24 cellular contexts compared by ENCODE assay signal in the genomic region with DNA sequence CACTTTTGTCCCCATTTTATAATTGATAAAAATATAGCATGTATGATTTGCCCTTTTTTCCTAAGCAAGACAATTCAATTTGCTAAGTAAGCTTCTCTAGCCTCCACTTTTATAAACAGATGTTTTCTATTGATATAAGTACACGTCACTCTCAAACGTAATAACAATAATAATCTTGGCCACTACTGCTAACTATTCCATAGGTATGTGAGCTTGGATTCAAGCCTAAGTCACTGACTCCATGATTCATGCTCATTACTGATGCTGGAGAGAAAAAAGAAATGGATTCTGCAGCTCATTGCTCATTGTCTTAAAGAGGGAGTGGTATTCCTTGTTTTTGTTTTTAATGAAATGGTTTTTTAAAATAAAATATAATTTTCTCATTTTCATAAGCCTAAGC.
DNase-seq lines count a peak whose midpoint lies in the region; ATAC-seq and TF ChIP-seq lines count a peak whose summit lies in the region.
"Had no signal": no experiment of that assay in that cellular context is flagged by ENCODE, and none has a peak within 500 bp of the region (broad histone marks: within the 10 kb centered on the region; RNA-seq: fewer than 3 reads in every experiment).

No MANE protein-coding gene starts in this region.

- no peak overlapping the region for H3K27ac ChIP-seq in IMR-90 (ENCODE audit: insufficient read depth, low read length)
- H3K27ac ChIP-seq: gastroesophageal sphincter, left ventricle myocardium inferior, neutrophil, spleen, uterus, VCaP had no signal

- no peak overlapping the region for H2AK9ac ChIP-seq in IMR-90 (replicated peaks; ENCODE audit: low read depth, low read length, poor library complexity)

- TF ChIP-seq CTCF in IMR-90 (conservative IDR thresholded peaks at IDR 0.05; ENCODE audit: low read depth, low read length), result no peak
- TF ChIP-seq CTCF in epithelial cell of esophagus (IDR thresholded peaks at IDR 0.05; ENCODE audit: insufficient read depth, low read depth, low read length, missing control alignments), result no peak

- peaks cover 5% of the 10 kb centered on the region; the same call in 1 of the 2 replicates for H3K9me3 ChIP-seq in IMR-90 (ENCODE audit: control insufficient read depth, insufficient read depth, low read length)
- H3K9me3 ChIP-seq: gastroesophageal sphincter, left ventricle myocardium inferior, neutrophil, uterus had no signal

- H3K27me3 ChIP-seq in IMR-90 (ENCODE audit: control insufficient read depth, insufficient read depth, low read length), result no peaks in the 10 kb centered on the region
- H3K27me3 ChIP-seq: gastroesophageal sphincter, neutrophil, spleen, uterus had no signal

- H3K4me1 ChIP-seq in IMR-90 (ENCODE audit: control insufficient read depth, insufficient read depth, low read length), result no peaks in the 10 kb centered on the region; the same call in 1 of the 2 replicates
- H3K4me1 ChIP-seq: gastroesophageal sphincter, left ventricle myocardium inferior, spleen, uterus had no signal

- no peak for TF ChIP-seq POLR2A in IMR-90 (IDR thresholded peaks at IDR 0.05; ENCODE audit: low read depth, low read length)

- H3K4me3 ChIP-seq in IMR-90 (ENCODE audit: insufficient read depth, low read depth, low read length) (no peak overlapping the region), epithelial cell of esophagus (ENCODE audit: low read length) (no peak overlapping the region)
- H3K4me3 ChIP-seq: gastroesophageal sphincter, left ventricle myocardium inferior, spleen, uterus had no signal

- no peaks in the 10 kb centered on the region for H3K36me3 Mint-ChIP-seq in T-cell
- H3K36me3 Mint-ChIP-seq: CD8-positive, alpha-beta memory T cell had no signal

- H3K23ac ChIP-seq in IMR-90 (ENCODE audit: low read depth, low read length), result no peak overlapping the region

- no peak overlapping the region for H3K4me3 Mint-ChIP-seq in T-cell
- H3K4me3 Mint-ChIP-seq: CD8-positive, alpha-beta memory T cell; T-helper 17 cell had no signal

- no CpG with 5 or more reads among the region's 2 CpGs for WGBS in IMR-90 (ENCODE audit: extremely low coverage in 2 of 2, insufficient read length in 1 of 2), 2 experiments

- dilution Hi-C loops in IMR-90 (cut with HindIII; ENCODE audit: low sequenced_read_pairs, unreplicated experiment), result no loop called here

- in situ Hi-C loops in IMR-90 (cut with MboI; ENCODE audit: low sequenced_read_pairs), result no loop called here

- intact Hi-C loops in IMR-90 (cut with micrococcal nuclease), result loop anchor here (10.0 kb wide), 1 partner anchor 1797 kb away; a partner anchor contains a TSS

- no peak overlapping the region for H2BK120ac ChIP-seq in IMR-90 (ENCODE audit: low read depth, low read length)

- no peak overlapping the region for H3K4me2 ChIP-seq in IMR-90 (ENCODE audit: low read depth, low read length)

- no peaks in the 10 kb centered on the region for H4K20me1 ChIP-seq in IMR-90 (ENCODE audit: insufficient read depth, low read length)

- H3K9ac ChIP-seq in IMR-90 (ENCODE audit: low read depth, low read length), result no peak overlapping the region

- no peaks in the 10 kb centered on the region for H3K9me1 ChIP-seq in IMR-90 (ENCODE audit: insufficient read depth, low read length)

- H4K5ac ChIP-seq in IMR-90 (ENCODE audit: low read depth, low read length), result no peak overlapping the region

- H3K18ac ChIP-seq in IMR-90 (ENCODE audit: low read depth, low read length), result no peak overlapping the region

- BruUV-seq in IMR-90 (replicated peaks; lab: Mats Ljungman, UMichigan), result no TSS peak

- H2AFZ ChIP-seq in IMR-90 (replicated peaks; ENCODE audit: low read length, poor library complexity), result no peak overlapping the region

- H3K27ac Mint-ChIP-seq in T-cell, result no peak overlapping the region
- H3K27ac Mint-ChIP-seq: CD8-positive, alpha-beta memory T cell; T-helper 17 cell had no signal

- CTCF ChIA-PET in IMR-90 (lab: Yijun Ruan, JAX) (no interaction called here), T-cell (lab: Charles Lee) (no interaction called here)

- no peak overlapping the region for H3K4ac ChIP-seq in IMR-90 (ENCODE audit: low read depth, low read length)

- no peak overlapping the region for H2BK15ac ChIP-seq in IMR-90 (ENCODE audit: low read depth, low read length)

- H2AK5ac ChIP-seq in IMR-90 (ENCODE audit: low read depth, low read length), result no peak overlapping the region

- POLR2A ChIA-PET in IMR-90 (lab: Charles Lee; ENCODE audit: unreplicated experiment) (no interaction called here), T-cell (lab: Charles Lee) (no interaction called here)

- no peaks in the 10 kb centered on the region for H3K79me1 ChIP-seq in IMR-90 (ENCODE audit: low read depth in 1 of 2, low read length in 2 of 2)

- H3K56ac ChIP-seq in IMR-90 (ENCODE audit: extremely low read depth, insufficient read depth, low read length), result no peak overlapping the region

- no peak for TF ChIP-seq RAD21 in IMR-90 (IDR thresholded peaks at IDR 0.05; ENCODE audit: low read length)

- ATAC-seq in IMR-90 (ENCODE audit: low read depth), result peak; percentile 14; the same call in 1 of the 2 replicates
- no peak for ATAC-seq in HG02981 (IDR thresholded peaks at IDR 0.05; ENCODE audit: unreplicated experiment)
- no peak for ATAC-seq in T-cell (replicated peaks in 1 of 4)
- ATAC-seq: gastroesophageal sphincter, T-helper 17 cell had no signal

- no peaks in the 10 kb centered on the region for H3K4me1 Mint-ChIP-seq in T-cell
- H3K4me1 Mint-ChIP-seq: CD8-positive, alpha-beta memory T cell; T-helper 17 cell had no signal

- H2BK20ac ChIP-seq in IMR-90 (ENCODE audit: low read depth, low read length), result no peak overlapping the region

- no peak overlapping the region for H4K91ac ChIP-seq in IMR-90 (ENCODE audit: insufficient read depth, low read depth, low read length)

- H3K14ac ChIP-seq in IMR-90 (replicated peaks; ENCODE audit: low read depth, low read length), result no peak overlapping the region

- no peak overlapping the region for H2BK5ac ChIP-seq in IMR-90 (ENCODE audit: low read depth, low read length, poor library complexity, severe bottlenecking)

- H4K8ac ChIP-seq in IMR-90 (ENCODE audit: low read depth in 2 of 2, low read length in 2 of 2), result no peak overlapping the region

- H3K9me3 Mint-ChIP-seq in T-cell, result peaks cover 3 to 14% (median 6%) of the 10 kb centered on the region in 3 donors

- H3K36me3 ChIP-seq in IMR-90 (ENCODE audit: control insufficient read depth, insufficient read depth, low read length), result no peaks in the 10 kb centered on the region
- H3K36me3 ChIP-seq: gastroesophageal sphincter, left ventricle myocardium inferior, neutrophil, spleen, uterus had no signal

- no peaks in the 10 kb centered on the region for H3K27me3 Mint-ChIP-seq in T-cell
- H3K27me3 Mint-ChIP-seq: CD8-positive, alpha-beta memory T cell; T-helper 17 cell had no signal

- DNase-seq in AG20443 (ENCODE audit: low spot score) (peak; percentile 33), IMR-90 (peak; percentile 73), epithelial cell of esophagus (ENCODE audit: low read depth) (peak; percentile 80), kidney glomerular epithelial cell (lab: John Stamatoyannopoulos, UW) (peak; percentile 13), mesenteric fat pad (ENCODE audit: low spot score) (no peak), GOT3 (lab: John Stamatoyannopoulos, UW) (no peak), T-cell (no peak)
- DNase-seq: activated T-cell treated with anti-CD3 and anti-CD28 coated beads for 4 hours; amniotic stem cell; CD8-positive, alpha-beta memory T cell; DMS79 treated with DMSO at 0.1 percent for 48 hours; left ventricle myocardium inferior; NCI-H1105; NCI-H2081; NCI-H524 treated with DMSO at 0.1 percent for 48 hours; SHP77 treated with DMSO at 0.1 percent for 48 hours; spleen; stimulated activated CD8-positive, alpha-beta memory T cell treated with anti-CD3 and anti-CD28 coated beads, Interleukin-4, amount 100 ng/mL, for 48 hours; T-helper 17 cell; uterus had no signal

TF ChIP-seq in IMR-90, 13 proteins besides CTCF, POLR2A, EP300 and RAD21:
- no peak for TF ChIP-seq MAFK (IDR thresholded peaks at IDR 0.05; ENCODE audit: low read depth, low read length)
- no peak for TF ChIP-seq CEBPB (IDR thresholded peaks at IDR 0.05; ENCODE audit: low read depth, low read length)
- no peak for TF ChIP-seq FOS (IDR thresholded peaks at IDR 0.05; ENCODE audit: low read depth, low read length)
- TF ChIP-seq, protein P1, sequence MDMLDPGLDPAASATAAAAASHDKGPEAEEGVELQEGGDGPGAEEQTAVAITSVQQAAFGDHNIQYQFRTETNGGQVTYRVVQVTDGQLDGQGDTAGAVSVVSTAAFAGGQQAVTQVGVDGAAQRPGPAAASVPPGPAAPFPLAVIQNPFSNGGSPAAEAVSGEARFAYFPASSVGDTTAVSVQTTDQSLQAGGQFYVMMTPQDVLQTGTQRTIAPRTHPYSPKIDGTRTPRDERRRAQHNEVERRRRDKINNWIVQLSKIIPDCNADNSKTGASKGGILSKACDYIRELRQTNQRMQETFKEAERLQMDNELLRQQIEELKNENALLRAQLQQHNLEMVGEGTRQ (IDR thresholded peaks at IDR 0.05; ENCODE audit: low read depth, low read length), result no peak
- no peak for TF ChIP-seq RFX5 (IDR thresholded peaks at IDR 0.05; ENCODE audit: low read depth, low read length)
- no peak for TF ChIP-seq NFE2L2 (IDR thresholded peaks at IDR 0.05; ENCODE audit: low read depth, low read length)
- TF ChIP-seq MXI1 (IDR thresholded peaks at IDR 0.05; ENCODE audit: borderline replicate concordance, low read depth, low read length), result no peak
- no peak for TF ChIP-seq RCOR1 (IDR thresholded peaks at IDR 0.05; ENCODE audit: insufficient replicate concordance, low read length)
- no peak for TF ChIP-seq MAZ (IDR thresholded peaks at IDR 0.05; ENCODE audit: borderline replicate concordance, low read depth, low read length)
- TF ChIP-seq BHLHE40 (IDR thresholded peaks at IDR 0.05; ENCODE audit: low read depth, low read length), result no peak
- TF ChIP-seq SMC3 (IDR thresholded peaks at IDR 0.05; ENCODE audit: low read depth, low read length), result no peak
- TF ChIP-seq, protein P2, sequence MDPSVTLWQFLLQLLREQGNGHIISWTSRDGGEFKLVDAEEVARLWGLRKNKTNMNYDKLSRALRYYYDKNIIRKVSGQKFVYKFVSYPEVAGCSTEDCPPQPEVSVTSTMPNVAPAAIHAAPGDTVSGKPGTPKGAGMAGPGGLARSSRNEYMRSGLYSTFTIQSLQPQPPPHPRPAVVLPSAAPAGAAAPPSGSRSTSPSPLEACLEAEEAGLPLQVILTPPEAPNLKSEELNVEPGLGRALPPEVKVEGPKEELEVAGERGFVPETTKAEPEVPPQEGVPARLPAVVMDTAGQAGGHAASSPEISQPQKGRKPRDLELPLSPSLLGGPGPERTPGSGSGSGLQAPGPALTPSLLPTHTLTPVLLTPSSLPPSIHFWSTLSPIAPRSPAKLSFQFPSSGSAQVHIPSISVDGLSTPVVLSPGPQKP (IDR thresholded peaks at IDR 0.05; ENCODE audit: borderline replicate concordance, low read depth, low read length), result no peak

Comparison
In these comparisons a context has a peak if more than half of its experiments do, and no peak if none do; other contexts are left out.
1. DNase-seq: peak in AG20443 (single experiment), IMR-90 (single experiment), epithelial cell of esophagus (single experiment) and kidney glomerular epithelial cell (single experiment); none in mesenteric fat pad (single experiment), GOT3 (single experiment) and T-cell (0 of 34).